ENCODE assay signal across 8 cellular contexts in the genomic region with DNA sequence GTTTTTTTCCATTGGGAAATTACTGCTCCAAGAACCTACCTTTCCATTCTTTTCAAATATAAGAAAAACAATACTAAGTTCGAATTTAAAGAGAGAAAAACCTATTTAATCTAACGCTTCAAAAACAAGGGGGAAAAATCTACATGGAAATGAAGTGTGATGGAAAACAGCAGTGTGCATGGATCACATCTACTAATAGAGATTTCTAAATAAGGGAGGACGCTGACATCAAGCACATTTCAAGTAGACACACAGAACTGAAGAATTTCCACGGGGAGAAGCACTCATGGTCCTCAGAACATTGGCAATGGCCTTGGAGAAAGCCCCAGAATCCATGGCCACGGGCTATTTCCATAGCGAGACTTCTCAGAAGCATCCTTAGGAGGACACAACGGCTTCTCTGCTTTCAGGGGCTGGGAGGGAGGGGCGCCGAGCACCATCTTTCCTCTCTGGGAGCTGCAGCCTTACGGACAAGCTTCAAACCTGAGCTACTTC. TPM values are rescaled to one million over a fixed set of nuclear protein-coding genes. Genes with fewer than 3 reads are reported as not detected.
DNase-seq lines count a peak whose midpoint lies in the region; ATAC-seq, FAIRE-seq and TF ChIP-seq lines count a peak whose summit lies in the region.

No MANE protein-coding gene starts in this region.

- no peak for ATAC-seq in right cardiac atrium

- intact Hi-C loops in right cardiac atrium (cut with DNase I) (no loop called here), spleen (cut with DNase I; ENCODE audit: low total_unique reads) (no loop called here), posterior vena cava (cut with DNase I) (no loop called here)

- no peaks in the 10 kb centered on the region for H3K4me1 ChIP-seq in right cardiac atrium (ENCODE audit: control insufficient read depth, insufficient read depth, low read length)
- peaks cover 28 to 60% (median 49%) of the 10 kb centered on the region in 6 donors for H3K4me1 ChIP-seq in spleen

- DNase-seq in NCI-H510A treated with DMSO at 0.1 percent for 48 hours (lab: John Stamatoyannopoulos, UW): peak; percentile 39
- no peak for DNase-seq in NCI-H510A (lab: John Stamatoyannopoulos, UW)
- no peak for DNase-seq in right cardiac atrium
- DNase-seq in spleen: no peak
- DNase-seq in GM19239 (ENCODE audit: insufficient read length, low spot score): no peak
- no peak for DNase-seq in posterior vena cava (ENCODE audit: low spot score)
- no peak for DNase-seq in Ammon's horn (ENCODE audit: low spot score)

- H3K27me3 ChIP-seq in right cardiac atrium (ENCODE audit: control insufficient read depth, insufficient read depth): no peaks in the 10 kb centered on the region
- H3K27me3 ChIP-seq in spleen (replicated peaks in 1 of 7): no peaks in the 10 kb centered on the region

- H3K9me3 ChIP-seq in right cardiac atrium (ENCODE audit: control insufficient read depth, low read length) (no peaks in the 10 kb centered on the region), spleen (peaks cover 0 to 9% (median 0%) of the 10 kb centered on the region in 8 donors)

- H3K27ac ChIP-seq in VCaP: peak overlapping the region; percentile 99
- H3K27ac ChIP-seq in right cardiac atrium (ENCODE audit: low read length): peak overlapping the region; percentile 98
- H3K27ac ChIP-seq in spleen: peak overlapping the region; percentile 96 to 100 (median 100)

- H3K36me3 ChIP-seq in spleen: peaks cover 0 to 13% (median 0%) of the 10 kb centered on the region in 6 donors

- no peak for TF ChIP-seq CTCF in VCaP (conservative IDR thresholded peaks at IDR 0.05)
- TF ChIP-seq CTCF in spleen (IDR thresholded peaks at IDR 0.05 in 8 of 11, conservative IDR thresholded peaks at IDR 0.05 in 3 of 11): no peak

- FAIRE-seq in GM19239 (lab: Jason Lieb, UNC): no peak

- TF ChIP-seq POLR2A in spleen (IDR thresholded peaks at IDR 0.05): no peak

- 22% methylated on average over 10 of the region's 10 CpGs for WGBS in right cardiac atrium
- WGBS in spleen, 5 donors: 18 to 34% (median 20%) methylated on average over 6 to 10 of the region's 10 CpGs

- peak overlapping the region; percentile 74 for H3K4me3 ChIP-seq in right cardiac atrium (ENCODE audit: low read length)
- peak overlapping the region; percentile 63 to 82 (median 71) for H3K4me3 ChIP-seq in spleen

RNA-seq across cellular contexts. Expression of gene TASOR, which starts 1.1 kb away (rescaled TPM):
- total RNA-seq in right cardiac atrium: 10 to 100 TPM; 28.9 to 36.0 (median 31.7) TPM
- polyA plus RNA-seq in right cardiac atrium: 16.4 TPM
- total RNA-seq in spleen: 100 to 1,000 TPM in 3 of 7 donors, 10 to 100 TPM in 4; 70.0 to 123 (median 89.3) TPM
- 10 to 100 TPM; 27.6 to 32.9 (median 30.6) TPM for polyA plus RNA-seq in spleen
- total RNA-seq in posterior vena cava: 10 to 100 TPM; 52.1 to 63.7 TPM
